39 cellular contexts compared by ENCODE assay signal in the genomic region with DNA sequence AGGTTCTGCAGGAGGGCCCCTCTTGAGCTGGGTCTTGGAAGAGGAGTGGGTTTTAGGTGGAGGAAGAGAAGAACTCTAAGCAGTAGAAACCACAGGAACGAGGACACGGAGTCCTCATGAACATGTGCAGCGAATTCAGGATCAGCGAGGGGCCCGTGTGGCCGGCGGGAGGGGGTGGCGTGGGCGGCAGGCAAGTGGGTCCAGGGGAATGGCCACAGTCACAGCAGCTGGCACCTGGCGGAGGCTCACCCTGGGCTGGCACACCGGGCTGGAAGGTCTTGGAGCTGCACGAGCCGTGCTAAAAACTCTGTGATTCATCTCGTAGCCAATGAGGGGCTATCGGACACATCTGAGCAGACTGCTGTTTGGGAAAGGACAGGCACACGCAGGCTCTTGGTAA. TPM values are rescaled to one million over a fixed set of nuclear protein-coding genes. Genes with fewer than 3 reads are reported as not detected.
"Had no signal": no experiment of that assay in that cellular context is flagged by ENCODE, and none has a peak within 500 bp of the region (broad histone marks: within the 10 kb centered on the region; RNA-seq: fewer than 3 reads in every experiment).

No MANE protein-coding gene starts in this region.

- H3K4me1 Mint-ChIP-seq: activated T-helper 17 cell treated with anti-CD3 and anti-CD28 coated beads, Interleukin-2, amount 50 U/mL, for 72 hours; brain; central memory CD8-positive, alpha-beta T cell had no signal

- H3K27ac ChIP-seq: adrenal gland, cardiac muscle cell, VCaP had no signal

- H3K4me1 ChIP-seq: adrenal gland had no signal

- H3K9me3 Mint-ChIP-seq: activated B cell treated with CpG ODN at 0.5 μM for 24 hours; activated CD4-positive, alpha-beta memory T cell treated with anti-CD3 and anti-CD28 coated beads for 36 hours; activated CD4-positive, alpha-beta T cell treated with anti-CD3 and anti-CD28 coated beads, Interleukin-2, amount 10 ng/mL, durations not matched to agents 24 days and 14 days; activated CD8-positive, alpha-beta T cell treated with anti-CD3 and anti-CD28 coated beads for 36 hours; activated naive CD4-positive, alpha-beta T cell treated with anti-CD3 and anti-CD28 coated beads for 36 hours; activated naive CD4-positive, alpha-beta T cell treated with anti-CD3 and anti-CD28 coated beads, Interleukin-2, amount 50 U/mL, for 72 hours; activated naive CD8-positive, alpha-beta T cell treated with anti-CD3 and anti-CD28 coated beads for 36 hours; activated T-cell treated with anti-CD3 and anti-CD28 coated beads, Interleukin-2, amount 50 U/mL, for 4 hours; activated T-cell treated with anti-CD3 and anti-CD28 coated beads, Interleukin-2, amount 50 U/mL, for 72 hours; activated T-helper 1 cell treated with anti-CD3 and anti-CD28 coated beads, Interleukin-12 subunit alpha, Interleukin-12 subunit beta, Interleukin-2, Interleukin-4 antibody, amounts not matched to agents 30 ng/mL and 10 ng/mL and 1 ng/mL, durations not matched to agents 14 hours and 24 hours and 36 hours; activated T-helper 17 cell treated with anti-CD3 and anti-CD28 coated beads, Interleukin-2, amount 50 U/mL, for 72 hours; central memory CD8-positive, alpha-beta T cell; T-helper 1 cell treated with Interleukin-12 subunit alpha and Interleukin-12 subunit beta and Interleukin-4 antibody, amounts not matched to agents 30 μg/mL and 1 μg/mL, for 36 hours; T-helper 2 cell treated with Interferon-gamma antibody and Interleukin-4, amounts not matched to agents 5 μg/mL and 100 μg/mL, for 36 hours had no signal

- H3K4me3 Mint-ChIP-seq: activated CD4-positive, alpha-beta memory T cell treated with anti-CD3 and anti-CD28 coated beads for 36 hours; activated CD4-positive, alpha-beta T cell treated with anti-CD3 and anti-CD28 coated beads, Interleukin-2, amount 10 ng/mL, durations not matched to agents 24 days and 14 days; activated CD8-positive, alpha-beta T cell treated with anti-CD3 and anti-CD28 coated beads for 36 hours; activated naive CD4-positive, alpha-beta T cell treated with anti-CD3 and anti-CD28 coated beads for 36 hours; activated naive CD8-positive, alpha-beta T cell treated with anti-CD3 and anti-CD28 coated beads for 36 hours; activated T-cell treated with anti-CD3 and anti-CD28 coated beads, Interleukin-2, amount 50 U/mL, for 4 hours; activated T-cell treated with anti-CD3 and anti-CD28 coated beads, Interleukin-2, amount 50 U/mL, for 72 hours; activated T-helper 1 cell treated with anti-CD3 and anti-CD28 coated beads, Interleukin-12 subunit alpha, Interleukin-12 subunit beta, Interleukin-2, Interleukin-4 antibody, amounts not matched to agents 30 ng/mL and 10 ng/mL and 1 ng/mL, durations not matched to agents 14 hours and 24 hours and 36 hours; activated T-helper 17 cell treated with anti-CD3 and anti-CD28 coated beads, Interleukin-2, amount 50 U/mL, for 72 hours; brain; central memory CD8-positive, alpha-beta T cell; T-helper 1 cell treated with Interleukin-12 subunit alpha and Interleukin-12 subunit beta and Interleukin-4 antibody, amounts not matched to agents 30 μg/mL and 1 μg/mL, for 36 hours; T-helper 2 cell treated with Interferon-gamma antibody and Interleukin-4, amounts not matched to agents 5 μg/mL and 100 μg/mL, for 36 hours had no signal

- H3K27me3 ChIP-seq: adrenal gland had no signal

- ATAC-seq: activated CD8-positive, alpha-beta T cell treated with anti-CD3 and anti-CD28 coated beads for 36 hours had no signal

- H3K4me3 ChIP-seq: adrenal gland, cardiac muscle cell had no signal

- DNase-seq: activated B cell treated with CpG ODN at 0.5 μM for 24 hours; activated CD4-positive, alpha-beta memory T cell treated with anti-CD3 and anti-CD28 coated beads for 36 hours; activated CD4-positive, alpha-beta T cell treated with anti-CD3 and anti-CD28 coated beads for 4 hours; activated CD4-positive, alpha-beta T cell treated with anti-CD3 and anti-CD28 coated beads, Interleukin-2, amount 10 ng/mL, durations not matched to agents 24 days and 14 days; activated CD4-positive, alpha-beta T cell treated with anti-CD3 and anti-CD28 coated beads, Interleukin-2, amount 50 U/mL, for 1 hour; activated CD4-positive, alpha-beta T cell treated with anti-CD3 and anti-CD28 coated beads, Interleukin-2, amount 50 U/mL, for 4 hours; activated CD4-positive, CD25-positive, alpha-beta regulatory T cell treated with anti-CD3 and anti-CD28 coated beads, Interleukin-2, amount 50 U/mL, for 72 hours; activated CD8-positive, alpha-beta memory T cell treated with anti-CD3 and anti-CD28 coated beads, Interleukin-2, amount 50 U/mL, for 4 hours; activated CD8-positive, alpha-beta T cell treated with anti-CD3 and anti-CD28 coated beads for 36 hours; activated effector memory CD4-positive, alpha-beta T cell treated with anti-CD3 and anti-CD28 coated beads, Interleukin-2, amount 50 U/mL, for 16 hours; activated gamma-delta T cell treated with Interleukin-2 at 50 U/mL for 16 hours; activated naive CD4-positive, alpha-beta T cell; activated naive CD4-positive, alpha-beta T cell treated with anti-CD3 and anti-CD28 coated beads for 36 hours; activated naive CD4-positive, alpha-beta T cell treated with anti-CD3 and anti-CD28 coated beads, Interleukin-2, amount 50 U/mL, for 16 hours; activated naive CD8-positive, alpha-beta T cell treated with anti-CD3 and anti-CD28 coated beads for 36 hours; activated T-cell treated with anti-CD3 and anti-CD28 coated beads for 4 hours; activated T-cell treated with anti-CD3 and anti-CD28 coated beads, Interleukin-2, amount 50 U/mL, for 1 hour; activated T-cell treated with anti-CD3 and anti-CD28 coated beads, Interleukin-2, amount 50 U/mL, for 4 hours; activated T-cell treated with anti-CD3 and anti-CD28 coated beads, Interleukin-2, amount 50 U/mL, for 72 hours; adrenal gland; amniotic stem cell; aorta; caudate nucleus; cerebellar nuclear complex; T-helper 2 cell; T-helper 9 cell had no signal

- FAIRE-seq: bronchial epithelial cell, TTC549 had no signal

- H3K36me3 ChIP-seq: adrenal gland, cardiac muscle cell had no signal

- H3K36me3 Mint-ChIP-seq: activated CD4-positive, alpha-beta memory T cell treated with anti-CD3 and anti-CD28 coated beads for 36 hours; activated naive CD4-positive, alpha-beta T cell treated with anti-CD3 and anti-CD28 coated beads, Interleukin-2, amount 50 U/mL, for 72 hours; activated naive CD8-positive, alpha-beta T cell treated with anti-CD3 and anti-CD28 coated beads for 36 hours; brain had no signal

- H3K27ac Mint-ChIP-seq: activated B cell treated with CpG ODN at 0.5 μM for 24 hours; activated CD4-positive, alpha-beta memory T cell treated with anti-CD3 and anti-CD28 coated beads for 36 hours; activated CD4-positive, alpha-beta T cell treated with anti-CD3 and anti-CD28 coated beads, Interleukin-2, amount 10 ng/mL, durations not matched to agents 24 days and 14 days; activated CD8-positive, alpha-beta T cell treated with anti-CD3 and anti-CD28 coated beads for 36 hours; activated naive CD4-positive, alpha-beta T cell treated with anti-CD3 and anti-CD28 coated beads for 36 hours; activated naive CD4-positive, alpha-beta T cell treated with anti-CD3 and anti-CD28 coated beads, Interleukin-2, amount 50 U/mL, for 72 hours; activated naive CD8-positive, alpha-beta T cell treated with anti-CD3 and anti-CD28 coated beads for 36 hours; activated T-cell treated with anti-CD3 and anti-CD28 coated beads, Interleukin-2, amount 50 U/mL, for 72 hours; activated T-helper 1 cell treated with anti-CD3 and anti-CD28 coated beads, Interleukin-12 subunit alpha, Interleukin-12 subunit beta, Interleukin-2, Interleukin-4 antibody, amounts not matched to agents 30 ng/mL and 10 ng/mL and 1 ng/mL, durations not matched to agents 14 hours and 24 hours and 36 hours; activated T-helper 17 cell treated with anti-CD3 and anti-CD28 coated beads, Interleukin-2, amount 50 U/mL, for 72 hours; brain; T-helper 1 cell treated with Interleukin-12 subunit alpha and Interleukin-12 subunit beta and Interleukin-4 antibody, amounts not matched to agents 30 μg/mL and 1 μg/mL, for 36 hours; T-helper 2 cell treated with Interferon-gamma antibody and Interleukin-4, amounts not matched to agents 5 μg/mL and 100 μg/mL, for 36 hours had no signal

- H3K9me3 ChIP-seq: adrenal gland had no signal

RNA-seq across cellular contexts. Expression of a gene that starts 18.0 kb away (rescaled TPM):
- total RNA-seq: activated B cell treated with CpG ODN at 0.5 μM for 24 hours; activated CD4-positive, alpha-beta memory T cell treated with anti-CD3 and anti-CD28 coated beads for 36 hours; activated CD4-positive, alpha-beta T cell treated with anti-CD3 and anti-CD28 coated beads, Interleukin-2, amount 10 ng/mL, durations not matched to agents 24 days and 14 days; activated CD8-positive, alpha-beta memory T cell treated with anti-CD3 and anti-CD28 coated beads for 36 hours; activated CD8-positive, alpha-beta T cell treated with anti-CD3 and anti-CD28 coated beads for 36 hours; activated naive CD4-positive, alpha-beta T cell treated with anti-CD3 and anti-CD28 coated beads for 36 hours; activated naive CD4-positive, alpha-beta T cell treated with anti-CD3 and anti-CD28 coated beads, Interleukin-2, amount 50 U/mL, for 72 hours; activated naive CD8-positive, alpha-beta T cell treated with anti-CD3 and anti-CD28 coated beads for 36 hours; activated T-cell treated with anti-CD3 and anti-CD28 coated beads, Interleukin-2, amount 50 U/mL, for 4 hours; activated T-cell treated with anti-CD3 and anti-CD28 coated beads, Interleukin-2, amount 50 U/mL, for 72 hours; activated T-helper 1 cell treated with anti-CD3 and anti-CD28 coated beads, Interleukin-12 subunit alpha, Interleukin-12 subunit beta, Interleukin-2, Interleukin-4 antibody, amounts not matched to agents 30 ng/mL and 10 ng/mL and 1 ng/mL, durations not matched to agents 14 hours and 24 hours and 36 hours; activated T-helper 17 cell treated with anti-CD3 and anti-CD28 coated beads, Interleukin-2, amount 50 U/mL, for 72 hours; cardiac muscle cell; chondrocyte had no signal
